Comparison of ENCODE assay signal across 8 cellular contexts in genomic region chr11:569273-569885, GRCh38. TPM values are rescaled to one million over a fixed set of nuclear protein-coding genes. Genes with fewer than 3 reads are reported as not detected.
DNase-seq lines count a peak whose midpoint lies in the region; ATAC-seq, FAIRE-seq and TF ChIP-seq lines count a peak whose summit lies in the region.

No MANE protein-coding gene starts in this region.

- ATAC-seq in T-cell (replicated peaks in 1 of 4) (no peak), psoas muscle (peak in 1 of 4 donors; percentile 24)

- CTCF ChIA-PET in T-cell (lab: Charles Lee) = no interaction called here
- CTCF ChIA-PET in GM10248 (lab: Yijun Ruan, JAX) = interaction anchor here (1.1 to 5.8 kb wide), 2 partner anchors 14 to 34 kb away, joined by 3 to 36 read pairs; no protein-coding TSS in a partner anchor

- H3K27ac ChIP-seq in psoas muscle = peak overlapping the region; percentile 88

- peak overlapping the region; percentile 72 for H3K4me3 ChIP-seq in GM06990 (replicated peaks; ENCODE audit: low read depth, low read length)
- peak overlapping the region; percentile 75 for H3K4me3 ChIP-seq in psoas muscle

- POLR2A ChIA-PET in T-cell (lab: Charles Lee) = interaction anchor here in 1 of 2 donors (0.5 kb wide), 1 partner anchor 22 kb away, joined by 3 read pairs; no protein-coding TSS in a partner anchor
- POLR2A ChIA-PET in GM10248 (lab: Yijun Ruan, JAX) = no interaction called here

- 15 to 33% (median 23%) methylated on average over 26 to 28 of the region's 28 CpGs for WGBS in psoas muscle, 3 donors

- H3K9me3 Mint-ChIP-seq in T-cell (no peaks in the 10 kb centered on the region), glutamatergic neuron (ENCODE audit: unreplicated experiment) (peaks cover 6% of the 10 kb centered on the region)

- DNase-seq in GM06990 (ENCODE audit: extremely low read depth, insufficient read length) = no peak
- no peak for DNase-seq in T-cell
- DNase-seq in glutamatergic neuron = no peak
- peak; percentile 52 to 73 for DNase-seq in psoas muscle
- DNase-seq in HTR-8/SVneo (ENCODE audit: insufficient read length, low spot score) = no peak
- no peak for DNase-seq in NK-92 treated with Interleukin-12 subunit alpha and Interleukin-12 subunit beta, amount 100 ng/mL, for 24 hours (lab: John Stamatoyannopoulos, UW)
- no peak for DNase-seq in GM10248 (ENCODE audit: extremely low spot score)
- no peak for DNase-seq in T1000 (lab: John Stamatoyannopoulos, UW)

- no peaks in the 10 kb centered on the region for H3K27me3 ChIP-seq in GM06990 (replicated peaks; ENCODE audit: control insufficient read depth, insufficient read depth, low read length)
- H3K27me3 ChIP-seq in psoas muscle (ENCODE audit: insufficient read depth in 3 of 3, low read length in 2 of 3) = no peaks in the 10 kb centered on the region

- peaks cover 11% of the 10 kb centered on the region for H3K4me1 ChIP-seq in psoas muscle

- H3K4me3 Mint-ChIP-seq in T-cell (peak overlapping the region; percentile 68 to 79 (median 69)), glutamatergic neuron (ENCODE audit: unreplicated experiment) (peak overlapping the region; percentile 81)

- H3K4me1 Mint-ChIP-seq in T-cell = peaks cover 9 to 13% (median 9%) of the 10 kb centered on the region in 3 donors
- peaks cover 4% of the 10 kb centered on the region for H3K4me1 Mint-ChIP-seq in glutamatergic neuron (ENCODE audit: low read depth, unreplicated experiment)

- no peaks in the 10 kb centered on the region for H3K36me3 Mint-ChIP-seq in T-cell
- H3K36me3 Mint-ChIP-seq in glutamatergic neuron (ENCODE audit: unreplicated experiment) = no peaks in the 10 kb centered on the region

- peaks cover 3% of the 10 kb centered on the region for H3K36me3 ChIP-seq in GM06990 (ENCODE audit: control insufficient read depth, insufficient read depth, low read length)
- no peaks in the 10 kb centered on the region for H3K36me3 ChIP-seq in psoas muscle (ENCODE audit: insufficient read depth in 1 of 2, low read depth in 1 of 2)

- TF ChIP-seq CTCF in GM06990 (IDR thresholded peaks at IDR 0.05; ENCODE audit: insufficient read depth, low read length, poor library complexity, severe bottlenecking) (no peak), glutamatergic neuron (IDR thresholded peaks at IDR 0.05; ENCODE audit: partially characterized antibody, unreplicated experiment) (no peak), psoas muscle (IDR thresholded peaks at IDR 0.05) (no peak), GM10248 (IDR thresholded peaks at IDR 0.05; ENCODE audit: control extremely low read depth, extremely low read depth, low read depth, missing control alignments) (no peak)

- H3K9me3 ChIP-seq in psoas muscle = no peaks in the 10 kb centered on the region

- intact Hi-C loops in psoas muscle (cut with DNase I) = no loop called here

- no peaks in the 10 kb centered on the region for H3K27me3 Mint-ChIP-seq in T-cell
- peaks cover 8% of the 10 kb centered on the region for H3K27me3 Mint-ChIP-seq in glutamatergic neuron (ENCODE audit: unreplicated experiment)

- FAIRE-seq in HTR-8/SVneo (lab: Jason Lieb, UNC) = no peak

- H3K27ac Mint-ChIP-seq in T-cell (peak overlapping the region; percentile 36 to 61), glutamatergic neuron (ENCODE audit: unreplicated experiment) (peak overlapping the region; percentile 75)

RNA-seq across cellular contexts. Expression of gene PHRF1, which starts 6.9 kb away (rescaled TPM):
- total RNA-seq in T-cell = 10 to 100 TPM; 40.2 to 69.4 (median 66.3) TPM
- total RNA-seq in glutamatergic neuron (ENCODE audit: unreplicated experiment) = 41.6 TPM
- total RNA-seq in psoas muscle = 10 to 100 TPM; 19.8 to 31.2 (median 25.0) TPM
- 10 to 100 TPM; 11.7 to 19.5 (median 13.5) TPM for polyA plus RNA-seq in psoas muscle

RNA-seq across cellular contexts. Expression of gene RASSF7, which starts 8.6 kb away (rescaled TPM):
- total RNA-seq in T-cell (10 to 100 TPM; 23.2 to 68.4 (median 63.4) TPM), glutamatergic neuron (ENCODE audit: unreplicated experiment) (9.4 TPM), psoas muscle (1 to 10 TPM in 1 of 4 donors, under 1 TPM in 2, not detected in 1; 0.78 to 1.2 (median 0.84) TPM)
- polyA plus RNA-seq in psoas muscle = 1 to 10 TPM in 1 of 3 donors, under 1 TPM in 2; 0.65 to 1.4 (median 1.00) TPM

RNA-seq across cellular contexts. Expression of gene LMNTD2, which starts 8.8 kb away (rescaled TPM):
- total RNA-seq in T-cell (10 to 100 TPM in 1 of 5 donors, 1 to 10 TPM in 4; 5.1 to 13.4 (median 8.8) TPM), glutamatergic neuron (ENCODE audit: unreplicated experiment) (2.3 TPM), psoas muscle (under 1 TPM in 2 of 4 donors, not detected in 2; 0.25 to 0.27 TPM)
- polyA plus RNA-seq in psoas muscle = under 1 TPM; 0.04 to 0.12 (median 0.09) TPM

RNA-seq across cellular contexts. Expression of gene LRRC56, which starts 32.1 kb away (rescaled TPM):
- 1 to 10 TPM; 3.4 to 6.1 (median 5.6) TPM for total RNA-seq in T-cell
- total RNA-seq in glutamatergic neuron (ENCODE audit: unreplicated experiment) = 2.6 TPM
- under 1 TPM; 0.30 to 0.84 (median 0.55) TPM for total RNA-seq in psoas muscle
- polyA plus RNA-seq in psoas muscle = under 1 TPM in 2 of 3 donors, not detected in 1; 0.39 to 0.61 TPM

RNA-seq across cellular contexts. Expression of gene HRAS, which starts 34.0 kb away (rescaled TPM):
- total RNA-seq in T-cell (10 to 100 TPM; 27.6 to 53.4 (median 47.6) TPM), glutamatergic neuron (ENCODE audit: unreplicated experiment) (140 TPM), psoas muscle (10 to 100 TPM; 43.6 to 74.7 (median 53.9) TPM)
- 10 to 100 TPM; 53.9 to 76.2 (median 66.3) TPM for polyA plus RNA-seq in psoas muscle

Comparison
In these comparisons a context has a peak if more than half of its experiments do, and no peak if none do; other contexts are left out.
1. DNase-seq: peak in psoas muscle (2 of 2); none in GM06990 (single experiment), T-cell (0 of 34), glutamatergic neuron (single experiment), HTR-8/SVneo (single experiment), NK-92 treated with Interleukin-12 subunit alpha and Interleukin-12 subunit beta, amount 100 ng/mL, for 24 hours (single experiment), GM10248 (single experiment) and T1000 (single experiment).